24 cellular contexts compared by ENCODE assay signal in the genomic region with DNA sequence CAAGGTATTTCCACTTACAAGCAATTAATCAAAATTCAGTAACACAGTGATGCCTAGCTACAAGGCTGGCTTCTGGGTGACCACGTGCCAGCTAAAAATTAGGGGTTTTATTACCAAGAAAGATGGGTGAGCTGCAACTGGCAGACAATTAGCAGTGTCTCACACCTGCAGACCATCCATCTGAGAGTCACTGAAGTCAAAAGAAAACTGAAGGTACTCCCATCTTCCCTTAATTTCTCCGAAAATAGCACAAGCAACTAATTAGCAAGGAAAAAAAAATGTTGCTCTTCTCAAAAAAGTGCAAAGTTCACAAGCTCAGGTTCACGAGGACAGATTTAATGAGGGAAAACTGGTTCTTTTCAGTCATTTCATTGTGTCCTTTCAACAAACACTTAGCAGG. TPM values are rescaled to one million over a fixed set of nuclear protein-coding genes. Genes with fewer than 3 reads are reported as not detected.
DNase-seq lines count a peak whose midpoint lies in the region; ATAC-seq and TF ChIP-seq lines count a peak whose summit lies in the region.
"Had no signal": no experiment of that assay in that cellular context is flagged by ENCODE, and none has a peak within 500 bp of the region (broad histone marks: within the 10 kb centered on the region; RNA-seq: fewer than 3 reads in every experiment).

No MANE protein-coding gene starts in this region.

- no peak for DNase-seq in activated CD4-positive, alpha-beta T cell treated with anti-CD3 and anti-CD28 coated beads, Interleukin-2, amount 10 ng/mL, durations not matched to agents 24 days and 14 days
- no peak for DNase-seq in activated CD4-positive, alpha-beta T cell treated with anti-CD3 and anti-CD28 coated beads for 4 hours
- no peak for DNase-seq in CD8-positive, alpha-beta T cell
- no peak for DNase-seq in activated naive CD8-positive, alpha-beta T cell treated with anti-CD3 and anti-CD28 coated beads, Interleukin-2, amount 10 ng/mL, durations not matched to agents 7 days and 5 days
- no peak for DNase-seq in natural killer cell treated with Interleukin-12 subunit alpha and Interleukin-12 subunit beta and Interleukin-15 and Interleukin-18, amount 100 ng/mL, for 72 hours (ENCODE audit: low spot score)
- no peak for DNase-seq in Calu3
- DNase-seq in lower lobe of right lung = no peak
- no peak for DNase-seq in NCI-H2227 treated with DMSO at 0.1 percent for 48 hours (lab: John Stamatoyannopoulos, UW)
- DNase-seq: activated B cell treated with CpG ODN at 0.5 μM for 24 hours; activated effector memory CD4-positive, alpha-beta T cell treated with Interleukin-2 at 50 U/mL for 16 hours; AML-193; anterior cingulate cortex; dermis blood vessel endothelial cell; DMS79; GF-D8; GOT3; NCI-H187 treated with DMSO at 0.1 percent for 48 hours; NCI-H226; nucleus accumbens; psoas muscle had no signal

- H3K27me3 ChIP-seq in CD8-positive, alpha-beta T cell (ENCODE audit: insufficient read depth, low read length) = no peaks in the 10 kb centered on the region
- H3K27me3 ChIP-seq in lower lobe of right lung (ENCODE audit: low read depth) = no peaks in the 10 kb centered on the region
- H3K27me3 ChIP-seq: cardiac muscle cell, SJSA1 had no signal

- H3K27ac Mint-ChIP-seq in activated CD4-positive, alpha-beta T cell treated with anti-CD3 and anti-CD28 coated beads, Interleukin-2, amount 10 ng/mL, durations not matched to agents 24 days and 14 days = peak overlapping the region; percentile 85
- H3K27ac Mint-ChIP-seq in CD8-positive, alpha-beta T cell = peak overlapping the region; percentile 99
- H3K27ac Mint-ChIP-seq in activated naive CD8-positive, alpha-beta T cell treated with anti-CD3 and anti-CD28 coated beads, Interleukin-2, amount 10 ng/mL, durations not matched to agents 7 days and 5 days = peak overlapping the region; percentile 87
- H3K27ac Mint-ChIP-seq in natural killer cell treated with Interleukin-12 subunit alpha and Interleukin-12 subunit beta and Interleukin-15 and Interleukin-18, amount 100 ng/mL, for 72 hours = peak overlapping the region; percentile 81 to 84
- no peak overlapping the region for H3K27ac Mint-ChIP-seq in Calu3 (ENCODE audit: unreplicated experiment)
- H3K27ac Mint-ChIP-seq: type B pancreatic cell had no signal

- no peak overlapping the region for H3K4me3 ChIP-seq in CD8-positive, alpha-beta T cell (ENCODE audit: low read depth, low read length)
- H3K4me3 ChIP-seq in lower lobe of right lung = no peak overlapping the region
- H3K4me3 ChIP-seq: cardiac muscle cell, lung, psoas muscle, SJSA1 had no signal

- peak overlapping the region; percentile 71 for H3K27ac ChIP-seq in CD8-positive, alpha-beta T cell (ENCODE audit: low read depth, low read length)
- H3K27ac ChIP-seq in lower lobe of right lung = no peak overlapping the region
- H3K27ac ChIP-seq: cardiac muscle cell, psoas muscle, SJSA1 had no signal

- no peak for ATAC-seq in CD8-positive, alpha-beta T cell
- no peak for ATAC-seq in activated naive CD8-positive, alpha-beta T cell treated with anti-CD3 and anti-CD28 coated beads, Interleukin-2, amount 10 ng/mL, durations not matched to agents 7 days and 5 days (ENCODE audit: low read depth)
- no peak for ATAC-seq in natural killer cell treated with Interleukin-12 subunit alpha and Interleukin-12 subunit beta and Interleukin-15 and Interleukin-18, amount 100 ng/mL, for 72 hours
- no peak for ATAC-seq in lower lobe of right lung
- ATAC-seq: psoas muscle had no signal

- no peaks in the 10 kb centered on the region for H3K27me3 Mint-ChIP-seq in activated CD4-positive, alpha-beta T cell treated with anti-CD3 and anti-CD28 coated beads, Interleukin-2, amount 10 ng/mL, durations not matched to agents 24 days and 14 days
- no peaks in the 10 kb centered on the region for H3K27me3 Mint-ChIP-seq in CD8-positive, alpha-beta T cell (ENCODE audit: low read depth)
- no peaks in the 10 kb centered on the region for H3K27me3 Mint-ChIP-seq in activated naive CD8-positive, alpha-beta T cell treated with anti-CD3 and anti-CD28 coated beads, Interleukin-2, amount 10 ng/mL, durations not matched to agents 7 days and 5 days
- H3K27me3 Mint-ChIP-seq in natural killer cell treated with Interleukin-12 subunit alpha and Interleukin-12 subunit beta and Interleukin-15 and Interleukin-18, amount 100 ng/mL, for 72 hours = no peaks in the 10 kb centered on the region
- no peaks in the 10 kb centered on the region for H3K27me3 Mint-ChIP-seq in Calu3 (ENCODE audit: unreplicated experiment)
- H3K27me3 Mint-ChIP-seq: activated B cell treated with CpG ODN at 0.5 μM for 24 hours, type B pancreatic cell had no signal

- H3K36me3 Mint-ChIP-seq in activated CD4-positive, alpha-beta T cell treated with anti-CD3 and anti-CD28 coated beads, Interleukin-2, amount 10 ng/mL, durations not matched to agents 24 days and 14 days (ENCODE audit: low read depth) = peaks cover 66% of the 10 kb centered on the region
- H3K36me3 Mint-ChIP-seq in CD8-positive, alpha-beta T cell = peaks cover 49% of the 10 kb centered on the region
- peaks cover 63% of the 10 kb centered on the region for H3K36me3 Mint-ChIP-seq in activated naive CD8-positive, alpha-beta T cell treated with anti-CD3 and anti-CD28 coated beads, Interleukin-2, amount 10 ng/mL, durations not matched to agents 7 days and 5 days
- peaks cover 13% of the 10 kb centered on the region for H3K36me3 Mint-ChIP-seq in natural killer cell treated with Interleukin-12 subunit alpha and Interleukin-12 subunit beta and Interleukin-15 and Interleukin-18, amount 100 ng/mL, for 72 hours
- H3K36me3 Mint-ChIP-seq in Calu3 (ENCODE audit: insufficient read depth, unreplicated experiment) = no peaks in the 10 kb centered on the region

- POLR2A ChIA-PET in CD8-positive, alpha-beta T cell (lab: Charles Lee) = interaction anchor here (0.7 to 1.3 kb wide), 2 partner anchors 91 to 441 kb away, joined by 3 to 4 read pairs; no protein-coding TSS in a partner anchor
- POLR2A ChIA-PET in activated naive CD8-positive, alpha-beta T cell treated with anti-CD3 and anti-CD28 coated beads, Interleukin-2, amount 10 ng/mL, durations not matched to agents 7 days and 5 days (lab: Charles Lee) = interaction anchor here (1.5 kb wide), 1 partner anchor 29 kb away, joined by 8 read pairs; a partner anchor contains a TSS

- intact Hi-C loops in activated CD4-positive, alpha-beta T cell treated with anti-CD3 and anti-CD28 coated beads, Interleukin-2, amount 10 ng/mL, durations not matched to agents 24 days and 14 days (cut with micrococcal nuclease) = no loop called here
- intact Hi-C loops in CD8-positive, alpha-beta T cell (cut with DNase I, micrococcal nuclease) = loop anchor here in 1 of 2 experiments (10.0 kb wide), 1 partner anchor 354 kb away; a partner anchor contains a TSS
- intact Hi-C loops in Calu3 (cut with micrococcal nuclease; ENCODE audit: unreplicated experiment) (no loop called here), lower lobe of right lung (cut with DNase I) (no loop called here)

- BruUV-seq in Calu3 (replicated peaks; lab: Mats Ljungman, UMichigan) = no TSS peak

- no peaks in the 10 kb centered on the region for H3K36me3 ChIP-seq in CD8-positive, alpha-beta T cell (ENCODE audit: insufficient read depth, low read length)
- no peaks in the 10 kb centered on the region for H3K36me3 ChIP-seq in lower lobe of right lung
- H3K36me3 ChIP-seq: cardiac muscle cell, SJSA1 had no signal

- H3K9me3 ChIP-seq in CD8-positive, alpha-beta T cell (ENCODE audit: low read length) = no peaks in the 10 kb centered on the region
- no peaks in the 10 kb centered on the region for H3K9me3 ChIP-seq in lower lobe of right lung
- H3K9me3 ChIP-seq: psoas muscle, SJSA1 had no signal

- H3K4me3 Mint-ChIP-seq in activated CD4-positive, alpha-beta T cell treated with anti-CD3 and anti-CD28 coated beads, Interleukin-2, amount 10 ng/mL, durations not matched to agents 24 days and 14 days = no peak overlapping the region
- no peak overlapping the region for H3K4me3 Mint-ChIP-seq in CD8-positive, alpha-beta T cell
- H3K4me3 Mint-ChIP-seq in activated naive CD8-positive, alpha-beta T cell treated with anti-CD3 and anti-CD28 coated beads, Interleukin-2, amount 10 ng/mL, durations not matched to agents 7 days and 5 days = peak overlapping the region; percentile 9
- H3K4me3 Mint-ChIP-seq in natural killer cell treated with Interleukin-12 subunit alpha and Interleukin-12 subunit beta and Interleukin-15 and Interleukin-18, amount 100 ng/mL, for 72 hours = peak overlapping the region; percentile 75
- no peak overlapping the region for H3K4me3 Mint-ChIP-seq in Calu3 (ENCODE audit: low read depth, unreplicated experiment)
- H3K4me3 Mint-ChIP-seq: activated B cell treated with CpG ODN at 0.5 μM for 24 hours, type B pancreatic cell had no signal

- H3K9me3 Mint-ChIP-seq in activated CD4-positive, alpha-beta T cell treated with anti-CD3 and anti-CD28 coated beads, Interleukin-2, amount 10 ng/mL, durations not matched to agents 24 days and 14 days = peaks cover 18% of the 10 kb centered on the region
- H3K9me3 Mint-ChIP-seq in CD8-positive, alpha-beta T cell = peaks cover 3% of the 10 kb centered on the region
- peaks cover 8% of the 10 kb centered on the region for H3K9me3 Mint-ChIP-seq in activated naive CD8-positive, alpha-beta T cell treated with anti-CD3 and anti-CD28 coated beads, Interleukin-2, amount 10 ng/mL, durations not matched to agents 7 days and 5 days
- H3K9me3 Mint-ChIP-seq in natural killer cell treated with Interleukin-12 subunit alpha and Interleukin-12 subunit beta and Interleukin-15 and Interleukin-18, amount 100 ng/mL, for 72 hours = no peaks in the 10 kb centered on the region
- no peaks in the 10 kb centered on the region for H3K9me3 Mint-ChIP-seq in Calu3 (ENCODE audit: low read depth, unreplicated experiment)
- H3K9me3 Mint-ChIP-seq: type B pancreatic cell had no signal

- no peak for TF ChIP-seq CTCF in CD8-positive, alpha-beta T cell (IDR thresholded peaks at IDR 0.05)
- TF ChIP-seq CTCF in Calu3 (IDR thresholded peaks at IDR 0.05; ENCODE audit: unreplicated experiment) (no peak), lower lobe of right lung (IDR thresholded peaks at IDR 0.05) (no peak)

- H3K4me1 Mint-ChIP-seq in activated CD4-positive, alpha-beta T cell treated with anti-CD3 and anti-CD28 coated beads, Interleukin-2, amount 10 ng/mL, durations not matched to agents 24 days and 14 days = peaks cover 33% of the 10 kb centered on the region
- H3K4me1 Mint-ChIP-seq in CD8-positive, alpha-beta T cell (ENCODE audit: low read depth) = peaks cover 32% of the 10 kb centered on the region
- peaks cover 22% of the 10 kb centered on the region for H3K4me1 Mint-ChIP-seq in activated naive CD8-positive, alpha-beta T cell treated with anti-CD3 and anti-CD28 coated beads, Interleukin-2, amount 10 ng/mL, durations not matched to agents 7 days and 5 days
- H3K4me1 Mint-ChIP-seq in natural killer cell treated with Interleukin-12 subunit alpha and Interleukin-12 subunit beta and Interleukin-15 and Interleukin-18, amount 100 ng/mL, for 72 hours (ENCODE audit: low read depth in 2 of 2) = peaks cover 43 to 61% of the 10 kb centered on the region in 2 donors
- no peaks in the 10 kb centered on the region for H3K4me1 Mint-ChIP-seq in Calu3 (ENCODE audit: low read depth, unreplicated experiment)

- peaks cover 23% of the 10 kb centered on the region for H3K4me1 ChIP-seq in CD8-positive, alpha-beta T cell (ENCODE audit: insufficient read depth, low read length)
- H3K4me1 ChIP-seq in lower lobe of right lung = no peaks in the 10 kb centered on the region
- H3K4me1 ChIP-seq: SJSA1 had no signal

- CTCF ChIA-PET in CD8-positive, alpha-beta T cell (lab: Charles Lee) = interaction anchor here (1.2 kb wide), 1 partner anchor 11 kb away, joined by 5 read pairs; no protein-coding TSS in a partner anchor
- CTCF ChIA-PET in Calu3 (lab: Charles Lee) = no interaction called here

RNA-seq across cellular contexts. Expression of a gene that starts 28.4 kb away (rescaled TPM):
- total RNA-seq in activated CD4-positive, alpha-beta T cell treated with anti-CD3 and anti-CD28 coated beads, Interleukin-2, amount 10 ng/mL, durations not matched to agents 24 days and 14 days = 44.5 and 47.4 TPM in 2 replicates
- total RNA-seq in CD8-positive, alpha-beta T cell = 10 to 100 TPM; 23.8 to 26.1 TPM
- total RNA-seq in activated naive CD8-positive, alpha-beta T cell treated with anti-CD3 and anti-CD28 coated beads, Interleukin-2, amount 10 ng/mL, durations not matched to agents 7 days and 5 days = 10 to 100 TPM; 69.5 to 72.7 TPM
- total RNA-seq in natural killer cell treated with Interleukin-12 subunit alpha and Interleukin-12 subunit beta and Interleukin-15 and Interleukin-18, amount 100 ng/mL, for 72 hours = 100 to 1,000 TPM; 108 to 200 TPM
- total RNA-seq in Calu3 (2022) (49.0 and 56.8 TPM in 2 replicates), lower lobe of right lung (81.6 TPM)

Comparison
In these comparisons a context has a peak if more than half of its experiments do, and no peak if none do; other contexts are left out.
1. H3K4me3 Mint-ChIP-seq: peak in activated naive CD8-positive, alpha-beta T cell treated with anti-CD3 and anti-CD28 coated beads, Interleukin-2, amount 10 ng/mL, durations not matched to agents 7 days and 5 days (single experiment) and natural killer cell treated with Interleukin-12 subunit alpha and Interleukin-12 subunit beta and Interleukin-15 and Interleukin-18, amount 100 ng/mL, for 72 hours (single experiment); none in activated CD4-positive, alpha-beta T cell treated with anti-CD3 and anti-CD28 coated beads, Interleukin-2, amount 10 ng/mL, durations not matched to agents 24 days and 14 days (single experiment), CD8-positive, alpha-beta T cell (single experiment) and Calu3 (single experiment).